ENCODE assay signal across 23 cellular contexts in genomic region chr10:60643874-60644273, GRCh38.
DNase-seq lines count a peak whose midpoint lies in the region; ATAC-seq and TF ChIP-seq lines count a peak whose summit lies in the region.
"Had no signal": no experiment of that assay in that cellular context is flagged by ENCODE, and none has a peak within 500 bp of the region (broad histone marks: within the 10 kb centered on the region; RNA-seq: fewer than 3 reads in every experiment).

No MANE protein-coding gene starts in this region.

- no peak overlapping the region for H4K8ac ChIP-seq in mesenchymal stem cell (ENCODE audit: low read length)

- no peak overlapping the region for H3K18ac ChIP-seq in mesenchymal stem cell (ENCODE audit: low read depth in 1 of 2, low read length in 2 of 2)

- TF ChIP-seq CTCF in upper lobe of right lung (IDR thresholded peaks at IDR 0.05), result no peak

- no peak overlapping the region for H2BK15ac ChIP-seq in mesenchymal stem cell (ENCODE audit: low read depth, poor library complexity, severe bottlenecking)

- H3K27me3 ChIP-seq in mesenchymal stem cell (ENCODE audit: control insufficient read depth in 1 of 2, insufficient read depth in 1 of 2, low read length in 2 of 2) (no peaks in the 10 kb centered on the region), upper lobe of right lung (no peaks in the 10 kb centered on the region)
- H3K27me3 ChIP-seq: BE2C had no signal

- H3K36me3 ChIP-seq in mesenchymal stem cell (ENCODE audit: control insufficient read depth in 1 of 2, insufficient read depth in 2 of 2, low read depth in 1 of 2, low read length in 2 of 2) (no peaks in the 10 kb centered on the region), upper lobe of right lung (no peaks in the 10 kb centered on the region)
- H3K36me3 ChIP-seq: BE2C had no signal

- no peak overlapping the region for H3K4me3 ChIP-seq in mesenchymal stem cell (ENCODE audit: insufficient read depth in 1 of 2, low read depth in 1 of 2, low read length in 2 of 2)
- no peak overlapping the region for H3K4me3 ChIP-seq in upper lobe of right lung

- H2BK12ac ChIP-seq in mesenchymal stem cell (ENCODE audit: low read length in 2 of 2), result no peak overlapping the region

- H2AK5ac ChIP-seq in mesenchymal stem cell (ENCODE audit: low read length, severe bottlenecking), result no peak overlapping the region

- H3K23ac ChIP-seq in mesenchymal stem cell (ENCODE audit: low read length in 2 of 2), result no peak overlapping the region

- ATAC-seq in SK-N-SH treated with all-trans-retinoic acid at 6 μM for 48 hours (peak; percentile 87), upper lobe of right lung (no peak)

- H3K27ac ChIP-seq in mesenchymal stem cell (ENCODE audit: low read length, poor library complexity, severe bottlenecking) (no peak overlapping the region), upper lobe of right lung (no peak overlapping the region)
- H3K27ac ChIP-seq: 22Rv1, KMS-11 had no signal

- WGBS in mesenchymal stem cell, result no CpG with 5 or more reads among the region's 1 CpG

- no peak overlapping the region for H2BK120ac ChIP-seq in mesenchymal stem cell (ENCODE audit: low read depth, low read length)

- H3K4me2 ChIP-seq in mesenchymal stem cell (ENCODE audit: low read length, poor library complexity, severe bottlenecking), result no peak overlapping the region
- H3K4me2 ChIP-seq: KMS-11 had no signal

- DNase-seq in NCI-H146 treated with DMSO at 0.1 percent for 48 hours (lab: John Stamatoyannopoulos, UW; ENCODE audit: unreplicated experiment) (peak; percentile 8), NCI-H146 (lab: John Stamatoyannopoulos, UW) (no peak), mesenchymal stem cell (peak; percentile 36), upper lobe of right lung (no peak), cerebellum (ENCODE audit: low spot score) (no peak)
- no peak for DNase-seq in activated CD4-positive, alpha-beta T cell treated with anti-CD3 and anti-CD28 coated beads, Interleukin-2, amount 50 U/mL, for 48 hours
- no peak for DNase-seq in stimulated activated CD4-positive, alpha-beta T cell treated with anti-CD3 and anti-CD28 coated beads, Interleukin-4, amount 100 ng/mL, for 4 hours
- DNase-seq: CD8-positive, alpha-beta memory T cell; DMS 273 treated with DMSO at 0.1 percent for 48 hours; DMS79; GF-D8; H9; IMR-90; MM.1S; NCI-H187; NCI-H2107; NCI-H524; NCI-H774; PC-3 had no signal

- no peak overlapping the region for H2AFZ ChIP-seq in mesenchymal stem cell (ENCODE audit: low read depth, low read length)

- H3K4me1 ChIP-seq in mesenchymal stem cell (ENCODE audit: control insufficient read depth, insufficient read depth, low read depth, low read length) (no peaks in the 10 kb centered on the region), upper lobe of right lung (peaks cover 4% of the 10 kb centered on the region)

- no peak overlapping the region for H2BK5ac ChIP-seq in mesenchymal stem cell (ENCODE audit: low read depth, low read length, poor library complexity, severe bottlenecking)

- intact Hi-C loops in upper lobe of right lung (cut with DNase I), result no loop called here

- H3K14ac ChIP-seq in mesenchymal stem cell (ENCODE audit: low read length in 2 of 2), result no peak overlapping the region

- H3K9me3 ChIP-seq in mesenchymal stem cell (ENCODE audit: control insufficient read depth, low read length) (no peaks in the 10 kb centered on the region), upper lobe of right lung (no peaks in the 10 kb centered on the region)
- H3K9me3 ChIP-seq: BE2C had no signal

- H3K4ac ChIP-seq in mesenchymal stem cell (ENCODE audit: low read depth in 1 of 2, low read length in 2 of 2), result no peak overlapping the region

- H3K79me1 ChIP-seq in mesenchymal stem cell (replicated peaks; ENCODE audit: low read length, poor library complexity, severe bottlenecking), result no peaks in the 10 kb centered on the region

- no peak overlapping the region for H3K9ac ChIP-seq in mesenchymal stem cell (ENCODE audit: low read length)
- H3K9ac ChIP-seq: KMS-11 had no signal

- H4K91ac ChIP-seq in mesenchymal stem cell (ENCODE audit: low read length), result no peak overlapping the region

TF ChIP-seq in SK-N-SH treated with all-trans-retinoic acid at 6 μM for 48 hours, 23 proteins besides CTCF, POLR2A, EP300 and RAD21 (continues in another document):
- TF ChIP-seq CSRNP3 (CRISPR knock-in tag; IDR thresholded peaks at IDR 0.05) (peak; percentile 67; the same call in 1 of the 2 replicates), OSR1 (CRISPR knock-in tag; IDR thresholded peaks at IDR 0.05) (no peak), TCF4 (CRISPR knock-in tag; IDR thresholded peaks at IDR 0.05; ENCODE audit: borderline replicate concordance) (peak; percentile 41; the same call in 1 of the 2 replicates), CSDC2 (CRISPR knock-in tag; IDR thresholded peaks at IDR 0.05) (0 out of 2 replicates have a peak, but pooled peaks have one; percentile 44), CREB5 (CRISPR knock-in tag; IDR thresholded peaks at IDR 0.05; ENCODE audit: low read depth) (peak; percentile 45; the same call in 1 of the 2 replicates), BACH2 (CRISPR knock-in tag; IDR thresholded peaks at IDR 0.05; ENCODE audit: borderline replicate concordance) (no peak), ZC3H10 (CRISPR knock-in tag; IDR thresholded peaks at IDR 0.05) (peak; percentile 94), POU6F1 (CRISPR knock-in tag; IDR thresholded peaks at IDR 0.05; ENCODE audit: borderline replicate concordance, low read depth) (no peak), GLIS3 (CRISPR knock-in tag; IDR thresholded peaks at IDR 0.05) (0 out of 2 replicates have a peak, but pooled peaks have one; percentile 41), RARB (CRISPR knock-in tag; IDR thresholded peaks at IDR 0.05) (0 out of 2 replicates have a peak, but pooled peaks have one; percentile 9), ISL1 (CRISPR knock-in tag; IDR thresholded peaks at IDR 0.05) (peak; percentile 81), ZFP3 (CRISPR knock-in tag; IDR thresholded peaks at IDR 0.05) (peak; percentile 57; the same call in 1 of the 2 replicates), PATZ1 (CRISPR knock-in tag; IDR thresholded peaks at IDR 0.05; ENCODE audit: borderline replicate concordance) (no peak; the same call in 1 of the 2 replicates)

Comparison
In these comparisons a context has a peak if more than half of its experiments do, and no peak if none do; other contexts are left out.
1. DNase-seq: peak in NCI-H146 treated with DMSO at 0.1 percent for 48 hours (single experiment) and mesenchymal stem cell (single experiment); none in NCI-H146 (single experiment), upper lobe of right lung (single experiment), cerebellum (single experiment), activated CD4-positive, alpha-beta T cell treated with anti-CD3 and anti-CD28 coated beads, Interleukin-2, amount 50 U/mL, for 48 hours (0 of 2) and stimulated activated CD4-positive, alpha-beta T cell treated with anti-CD3 and anti-CD28 coated beads, Interleukin-4, amount 100 ng/mL, for 4 hours (0 of 2).